1 cellular context compared by ENCODE assay signal in the genomic region with DNA sequence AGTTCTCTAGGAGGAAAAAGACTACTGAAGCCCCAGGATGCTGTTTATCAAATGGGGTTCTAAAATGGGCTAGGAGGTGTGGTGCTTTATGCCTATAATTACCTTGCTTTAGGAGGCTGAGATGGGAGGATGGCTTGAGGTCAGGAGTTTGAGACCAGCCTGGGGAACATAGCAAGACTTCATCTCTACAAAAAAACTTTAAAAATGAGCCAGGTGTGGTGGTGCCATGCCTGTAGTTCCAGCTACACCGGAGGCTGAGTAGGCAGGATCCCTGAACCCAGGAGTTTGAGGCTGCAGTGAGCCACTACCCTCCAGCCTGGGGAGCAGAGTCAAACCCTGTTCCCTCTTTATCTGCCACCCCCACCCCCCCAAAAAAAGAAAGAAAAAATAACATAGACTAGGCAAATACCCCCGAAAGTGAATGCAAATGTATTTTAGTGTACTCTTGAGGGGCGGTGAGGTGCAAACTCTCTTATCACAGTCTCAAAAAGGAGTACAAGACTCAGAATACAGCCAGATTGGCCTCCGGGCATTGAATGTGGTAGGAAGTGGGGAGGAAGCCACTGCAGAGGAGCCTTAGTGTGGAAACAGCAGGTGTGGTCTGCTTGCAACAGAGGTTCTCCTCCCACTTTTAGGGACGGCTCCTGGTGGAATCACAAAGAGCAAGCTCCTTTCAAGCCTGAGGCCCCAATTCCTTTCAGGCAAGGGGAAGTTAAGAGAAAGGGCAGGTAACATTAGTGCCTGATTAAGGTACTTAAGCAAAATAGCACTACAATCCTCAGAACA.
TF ChIP-seq lines count a peak whose summit lies in the region.

No MANE protein-coding gene starts in this region.

TF ChIP-seq in H1, 55 proteins besides CTCF, POLR2A, EP300 and RAD21 (continued from another document):
- TF ChIP-seq, protein P1, sequence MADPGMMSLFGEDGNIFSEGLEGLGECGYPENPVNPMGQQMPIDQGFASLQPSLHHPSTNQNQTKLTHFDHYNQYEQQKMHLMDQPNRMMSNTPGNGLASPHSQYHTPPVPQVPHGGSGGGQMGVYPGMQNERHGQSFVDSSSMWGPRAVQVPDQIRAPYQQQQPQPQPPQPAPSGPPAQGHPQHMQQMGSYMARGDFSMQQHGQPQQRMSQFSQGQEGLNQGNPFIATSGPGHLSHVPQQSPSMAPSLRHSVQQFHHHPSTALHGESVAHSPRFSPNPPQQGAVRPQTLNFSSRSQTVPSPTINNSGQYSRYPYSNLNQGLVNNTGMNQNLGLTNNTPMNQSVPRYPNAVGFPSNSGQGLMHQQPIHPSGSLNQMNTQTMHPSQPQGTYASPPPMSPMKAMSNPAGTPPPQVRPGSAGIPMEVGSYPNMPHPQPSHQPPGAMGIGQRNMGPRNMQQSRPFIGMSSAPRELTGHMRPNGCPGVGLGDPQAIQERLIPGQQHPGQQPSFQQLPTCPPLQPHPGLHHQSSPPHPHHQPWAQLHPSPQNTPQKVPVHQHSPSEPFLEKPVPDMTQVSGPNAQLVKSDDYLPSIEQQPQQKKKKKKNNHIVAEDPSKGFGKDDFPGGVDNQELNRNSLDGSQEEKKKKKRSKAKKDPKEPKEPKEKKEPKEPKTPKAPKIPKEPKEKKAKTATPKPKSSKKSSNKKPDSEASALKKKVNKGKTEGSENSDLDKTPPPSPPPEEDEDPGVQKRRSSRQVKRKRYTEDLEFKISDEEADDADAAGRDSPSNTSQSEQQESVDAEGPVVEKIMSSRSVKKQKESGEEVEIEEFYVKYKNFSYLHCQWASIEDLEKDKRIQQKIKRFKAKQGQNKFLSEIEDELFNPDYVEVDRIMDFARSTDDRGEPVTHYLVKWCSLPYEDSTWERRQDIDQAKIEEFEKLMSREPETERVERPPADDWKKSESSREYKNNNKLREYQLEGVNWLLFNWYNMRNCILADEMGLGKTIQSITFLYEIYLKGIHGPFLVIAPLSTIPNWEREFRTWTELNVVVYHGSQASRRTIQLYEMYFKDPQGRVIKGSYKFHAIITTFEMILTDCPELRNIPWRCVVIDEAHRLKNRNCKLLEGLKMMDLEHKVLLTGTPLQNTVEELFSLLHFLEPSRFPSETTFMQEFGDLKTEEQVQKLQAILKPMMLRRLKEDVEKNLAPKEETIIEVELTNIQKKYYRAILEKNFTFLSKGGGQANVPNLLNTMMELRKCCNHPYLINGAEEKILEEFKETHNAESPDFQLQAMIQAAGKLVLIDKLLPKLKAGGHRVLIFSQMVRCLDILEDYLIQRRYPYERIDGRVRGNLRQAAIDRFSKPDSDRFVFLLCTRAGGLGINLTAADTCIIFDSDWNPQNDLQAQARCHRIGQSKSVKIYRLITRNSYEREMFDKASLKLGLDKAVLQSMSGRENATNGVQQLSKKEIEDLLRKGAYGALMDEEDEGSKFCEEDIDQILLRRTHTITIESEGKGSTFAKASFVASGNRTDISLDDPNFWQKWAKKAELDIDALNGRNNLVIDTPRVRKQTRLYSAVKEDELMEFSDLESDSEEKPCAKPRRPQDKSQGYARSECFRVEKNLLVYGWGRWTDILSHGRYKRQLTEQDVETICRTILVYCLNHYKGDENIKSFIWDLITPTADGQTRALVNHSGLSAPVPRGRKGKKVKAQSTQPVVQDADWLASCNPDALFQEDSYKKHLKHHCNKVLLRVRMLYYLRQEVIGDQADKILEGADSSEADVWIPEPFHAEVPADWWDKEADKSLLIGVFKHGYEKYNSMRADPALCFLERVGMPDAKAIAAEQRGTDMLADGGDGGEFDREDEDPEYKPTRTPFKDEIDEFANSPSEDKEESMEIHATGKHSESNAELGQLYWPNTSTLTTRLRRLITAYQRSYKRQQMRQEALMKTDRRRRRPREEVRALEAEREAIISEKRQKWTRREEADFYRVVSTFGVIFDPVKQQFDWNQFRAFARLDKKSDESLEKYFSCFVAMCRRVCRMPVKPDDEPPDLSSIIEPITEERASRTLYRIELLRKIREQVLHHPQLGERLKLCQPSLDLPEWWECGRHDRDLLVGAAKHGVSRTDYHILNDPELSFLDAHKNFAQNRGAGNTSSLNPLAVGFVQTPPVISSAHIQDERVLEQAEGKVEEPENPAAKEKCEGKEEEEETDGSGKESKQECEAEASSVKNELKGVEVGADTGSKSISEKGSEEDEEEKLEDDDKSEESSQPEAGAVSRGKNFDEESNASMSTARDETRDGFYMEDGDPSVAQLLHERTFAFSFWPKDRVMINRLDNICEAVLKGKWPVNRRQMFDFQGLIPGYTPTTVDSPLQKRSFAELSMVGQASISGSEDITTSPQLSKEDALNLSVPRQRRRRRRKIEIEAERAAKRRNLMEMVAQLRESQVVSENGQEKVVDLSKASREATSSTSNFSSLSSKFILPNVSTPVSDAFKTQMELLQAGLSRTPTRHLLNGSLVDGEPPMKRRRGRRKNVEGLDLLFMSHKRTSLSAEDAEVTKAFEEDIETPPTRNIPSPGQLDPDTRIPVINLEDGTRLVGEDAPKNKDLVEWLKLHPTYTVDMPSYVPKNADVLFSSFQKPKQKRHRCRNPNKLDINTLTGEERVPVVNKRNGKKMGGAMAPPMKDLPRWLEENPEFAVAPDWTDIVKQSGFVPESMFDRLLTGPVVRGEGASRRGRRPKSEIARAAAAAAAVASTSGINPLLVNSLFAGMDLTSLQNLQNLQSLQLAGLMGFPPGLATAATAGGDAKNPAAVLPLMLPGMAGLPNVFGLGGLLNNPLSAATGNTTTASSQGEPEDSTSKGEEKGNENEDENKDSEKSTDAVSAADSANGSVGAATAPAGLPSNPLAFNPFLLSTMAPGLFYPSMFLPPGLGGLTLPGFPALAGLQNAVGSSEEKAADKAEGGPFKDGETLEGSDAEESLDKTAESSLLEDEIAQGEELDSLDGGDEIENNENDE (IDR thresholded peaks at IDR 0.05; ENCODE audit: insufficient replicate concordance, low read length), result no peak
- TF ChIP-seq CHD2 (IDR thresholded peaks at IDR 0.05; ENCODE audit: low read length) (no peak), POLR2AphosphoS5 (IDR thresholded peaks at IDR 0.05; ENCODE audit: low read depth, low read length) (peak; percentile 56; the same call in 1 of the 2 replicates)
TF ChIP-seq in H1: peak in this region for 8.
